Comparison of ENCODE assay signal across 2 cellular contexts in genomic region chr15:59428898-59429297, GRCh38. TPM values are rescaled to one million over a fixed set of nuclear protein-coding genes. Genes with fewer than 3 reads are reported as not detected.
"Had no signal": no experiment of that assay in that cellular context is flagged by ENCODE, and none has a peak within 500 bp of the region (broad histone marks: within the 10 kb centered on the region; RNA-seq: fewer than 3 reads in every experiment).

No MANE protein-coding gene starts in this region.

RNA-seq across cellular contexts. Expression of gene FAM81A, which starts 9.1 kb away (rescaled TPM):
- total RNA-seq: ascending aorta, T-helper 17 cell had no signal
